ENCODE assay signal across 8 cellular contexts in genomic region chr15:77902855-77903760, GRCh38.
DNase-seq lines count a peak whose midpoint lies in the region; ATAC-seq, FAIRE-seq and TF ChIP-seq lines count a peak whose summit lies in the region.
"Not testable (repeated sequence)": the region's sequence is repeated elsewhere in the genome, so short reads cannot be mapped to it uniquely, and the experiment has no call there.

No MANE protein-coding gene starts in this region.

- H3K4me3 Mint-ChIP-seq in activated T-helper 17 cell treated with anti-CD3 and anti-CD28 coated beads, Interleukin-2, amount 50 U/mL, for 72 hours = not testable (repeated sequence)

- H2BK120ac ChIP-seq in H1 (replicated peaks; ENCODE audit: low read depth, low read length) = not testable (repeated sequence)

- H3K79me1 ChIP-seq in H1 (ENCODE audit: low read depth, low read length) = not testable (repeated sequence)

- peak; percentile 42 for ATAC-seq in activated T-helper 17 cell treated with anti-CD3 and anti-CD28 coated beads, Interleukin-2, amount 50 U/mL, for 72 hours (replicated peaks)

- POLR2A ChIA-PET in RWPE1 (lab: Yijun Ruan, JAX; ENCODE audit: low non-redundant PET) = interaction anchor here (0.6 kb wide), 1 partner anchor 663 kb away, joined by 3 read pairs; no protein-coding TSS in a partner anchor
- POLR2A ChIA-PET in H1 (lab: Charles Lee; ENCODE audit: partially characterized antibody) = not testable (repeated sequence)

- not testable (repeated sequence) for H3K4me3 ChIP-seq in H1 (ENCODE audit: extremely low read depth in 1 of 4, insufficient read depth in 2 of 4, low read depth in 3 of 4, low read length in 4 of 4)

- H3K27ac ChIP-seq in RWPE1; H1 (ENCODE audit: low read depth, low read length): not testable (repeated sequence)

- H3K9me3 ChIP-seq in H1 (ENCODE audit: insufficient read depth in 2 of 2, low read depth in 1 of 2, low read length in 1 of 2) = not testable (repeated sequence)

- not testable (repeated sequence) for H3K36me3 Mint-ChIP-seq in activated T-helper 17 cell treated with anti-CD3 and anti-CD28 coated beads, Interleukin-2, amount 50 U/mL, for 72 hours (ENCODE audit: low read depth)

- not testable (repeated sequence) for H3K9me3 Mint-ChIP-seq in activated T-helper 17 cell treated with anti-CD3 and anti-CD28 coated beads, Interleukin-2, amount 50 U/mL, for 72 hours

- peak; percentile 78 for TF ChIP-seq CTCF in RWPE1 (conservative IDR thresholded peaks at IDR 0.05; ENCODE audit: low read depth)
- peak; percentile 84 to 97 (median 88) for TF ChIP-seq CTCF in H1 (IDR thresholded peaks at IDR 0.05; ENCODE audit: control extremely low read depth in 1 of 3, insufficient read depth in 1 of 3, low read depth in 1 of 3, low read length in 3 of 3)

- WGBS in H1 (ENCODE audit: extremely low coverage in 1 of 2, insufficient coverage in 1 of 2, insufficient read length in 1 of 2, insufficient replicate concordance in 2 of 2, low coverage in 1 of 2, low lambda C conversion rate in 2 of 2, missing lambda C conversion rate in 1 of 2), 2 experiments = 51% methylated on average over 13 of the region's 13 CpGs; no CpG with 5 or more reads in 1 of the 2 experiments

- not testable (repeated sequence) for H3K4me1 ChIP-seq in H1 (replicated peaks in 1 of 4; ENCODE audit: control insufficient read depth in 3 of 4, insufficient read depth in 4 of 4, low read length in 3 of 4)

- H3K56ac ChIP-seq in H1 (replicated peaks; ENCODE audit: insufficient read length, low read depth, low read length) = not testable (repeated sequence)

- H4K91ac ChIP-seq in H1 (replicated peaks; ENCODE audit: insufficient read length, low read length) = not testable (repeated sequence)

- H3K9ac ChIP-seq in H1 (replicated peaks in 1 of 4; ENCODE audit: extremely low read depth in 1 of 4, low read depth in 3 of 4, low read length in 3 of 4) = not testable (repeated sequence)

- H3K18ac ChIP-seq in H1 (ENCODE audit: extremely low read depth, low read length) = not testable (repeated sequence)

- not testable (repeated sequence) for H3K4ac ChIP-seq in H1 (replicated peaks; ENCODE audit: insufficient read length, low read depth, low read length)

- H3K14ac ChIP-seq in H1 (ENCODE audit: insufficient read length) = not testable (repeated sequence)

- not testable (repeated sequence) for H2BK15ac ChIP-seq in H1 (ENCODE audit: low read length)

- H3K27ac Mint-ChIP-seq in activated T-helper 17 cell treated with anti-CD3 and anti-CD28 coated beads, Interleukin-2, amount 50 U/mL, for 72 hours = not testable (repeated sequence)

- not testable (repeated sequence) for H2AK5ac ChIP-seq in H1 (ENCODE audit: low read depth, low read length)

- H3K23ac ChIP-seq in H1 (ENCODE audit: insufficient read length) = not testable (repeated sequence)

- H3K4me2 ChIP-seq in H1 (ENCODE audit: insufficient read depth in 1 of 2, low read depth in 2 of 2, low read length in 2 of 2) = not testable (repeated sequence)

- not testable (repeated sequence) for TF ChIP-seq POLR2A in H1 (IDR thresholded peaks at IDR 0.05; ENCODE audit: control extremely low read depth in 1 of 2, low read depth in 2 of 2, low read length in 2 of 2)

- not testable (repeated sequence) for H3K27me3 Mint-ChIP-seq in activated T-helper 17 cell treated with anti-CD3 and anti-CD28 coated beads, Interleukin-2, amount 50 U/mL, for 72 hours

- H4K20me1 ChIP-seq in H1 (replicated peaks in 1 of 2; ENCODE audit: control insufficient read depth in 1 of 2, insufficient read depth in 2 of 2, low read length in 2 of 2) = not testable (repeated sequence)

- H3K36me3 ChIP-seq in H1 (ENCODE audit: control insufficient read depth in 2 of 4, insufficient read depth in 4 of 4, low read length in 3 of 4) = not testable (repeated sequence)

- intact Hi-C loops in posterior vena cava (cut with DNase I) = not testable (repeated sequence)

- H2BK20ac ChIP-seq in H1 (ENCODE audit: low read length) = not testable (repeated sequence)

- DNase-seq in DMS53 (lab: John Stamatoyannopoulos, UW) = peak; percentile 27
- DNase-seq in HPDE6-E6E7 (ENCODE audit: extremely low spot score) = peak; percentile 32
- peak; percentile 43 for DNase-seq in RWPE1 (ENCODE audit: low spot score)
- DNase-seq in H1 (ENCODE audit: low read depth in 1 of 2, low spot score in 2 of 2) = peak in 1 of 2 experiments; percentile 90
- DNase-seq in iPS-NIHi7 (ENCODE audit: extremely low spot score) = peak; percentile 75
- DNase-seq in posterior vena cava (ENCODE audit: low spot score) = peak; percentile 71
- peak; percentile 44 for DNase-seq in urothelium cell line (ENCODE audit: low spot score)

- not testable (repeated sequence) for H3K4me1 Mint-ChIP-seq in activated T-helper 17 cell treated with anti-CD3 and anti-CD28 coated beads, Interleukin-2, amount 50 U/mL, for 72 hours

- not testable (repeated sequence) for H3K27me3 ChIP-seq in H1 (replicated peaks in 1 of 4; ENCODE audit: control insufficient read depth in 3 of 4, extremely low read depth in 1 of 4, insufficient read depth in 3 of 4, low read length in 3 of 4)

- not testable (repeated sequence) for H2AFZ ChIP-seq in H1 (ENCODE audit: low read length)

- H2BK5ac ChIP-seq in H1 (ENCODE audit: low read depth, low read length) = not testable (repeated sequence)

- CTCF ChIA-PET in RWPE1 (lab: Yijun Ruan, JAX) (interaction anchor here (0.5 to 1.8 kb wide), 7 partner anchors 7 to 427 kb away, joined by 3 to 5 read pairs (median 3); no protein-coding TSS in a partner anchor), H1 (lab: Charles Lee; ENCODE audit: partially characterized antibody) (interaction anchor here (0.9 to 4.9 kb wide), 20 partner anchors 6 to 341 kb away, joined by 3 to 29 read pairs (median 6); no protein-coding TSS in a partner anchor)

- TF ChIP-seq RAD21 in H1 (IDR thresholded peaks at IDR 0.05 in 1 of 2, conservative IDR thresholded peaks at IDR 0.05 in 1 of 2; ENCODE audit: low read depth in 2 of 2, low read length in 2 of 2) = peak; percentile 88 to 89

- FAIRE-seq in H1 (lab: Jason Lieb, UNC) = not testable (repeated sequence)
- peak; percentile 88 for FAIRE-seq in urothelium cell line (lab: Jason Lieb, UNC)

- not testable (repeated sequence) for H3K23me2 ChIP-seq in H1 (ENCODE audit: low read depth, low read length)

- not testable (repeated sequence) for H2BK12ac ChIP-seq in H1 (ENCODE audit: low read depth, low read length)

- not testable (repeated sequence) for TF ChIP-seq EP300 in H1 (IDR thresholded peaks at IDR 0.05; ENCODE audit: borderline replicate concordance in 1 of 2, low read depth in 2 of 2, low read length in 2 of 2)

- H4K8ac ChIP-seq in H1 (ENCODE audit: extremely low read depth, insufficient read depth, low read length) = not testable (repeated sequence)

- not testable (repeated sequence) for H4K5ac ChIP-seq in H1 (ENCODE audit: insufficient read length, low read depth, low read length)

- not testable (repeated sequence) for H3K79me2 ChIP-seq in H1 (ENCODE audit: control insufficient read depth in 1 of 2, insufficient read depth in 2 of 2, low read length in 2 of 2)

TF ChIP-seq in H1, 55 proteins besides CTCF, POLR2A, EP300 and RAD21:
- TF ChIP-seq EGR1 (IDR thresholded peaks at IDR 0.05; ENCODE audit: borderline replicate concordance, low read depth, low read length) = peak; percentile 72
- 0 out of 2 replicates have a peak, but pooled peaks have one; percentile 8 for TF ChIP-seq YY1 (IDR thresholded peaks at IDR 0.05; ENCODE audit: low read depth, low read length)
